ENCODE assay signal across 6 cellular contexts in genomic region chr2:96059443-96059842, GRCh38. TPM values are rescaled to one million over a fixed set of nuclear protein-coding genes. Genes with fewer than 3 reads are reported as not detected.
"Had no signal": no experiment of that assay in that cellular context is flagged by ENCODE, and none has a peak within 500 bp of the region (broad histone marks: within the 10 kb centered on the region; RNA-seq: fewer than 3 reads in every experiment).

No MANE protein-coding gene starts in this region.

RNA-seq across cellular contexts. Expression of gene GPAT2, which starts 24.7 kb away (rescaled TPM):
- total RNA-seq: chondrocyte had no signal

RNA-seq across cellular contexts. Expression of gene ADRA2B, which starts 56.9 kb away (rescaled TPM):
- total RNA-seq: endothelial cell of umbilical vein, esophagus mucosa, fibroblast of lung, fibroblast of villous mesenchyme, glomerular endothelial cell had no signal
- polyA plus RNA-seq: endothelial cell of umbilical vein had no signal
